9 cellular contexts compared by ENCODE assay signal in the genomic region with DNA sequence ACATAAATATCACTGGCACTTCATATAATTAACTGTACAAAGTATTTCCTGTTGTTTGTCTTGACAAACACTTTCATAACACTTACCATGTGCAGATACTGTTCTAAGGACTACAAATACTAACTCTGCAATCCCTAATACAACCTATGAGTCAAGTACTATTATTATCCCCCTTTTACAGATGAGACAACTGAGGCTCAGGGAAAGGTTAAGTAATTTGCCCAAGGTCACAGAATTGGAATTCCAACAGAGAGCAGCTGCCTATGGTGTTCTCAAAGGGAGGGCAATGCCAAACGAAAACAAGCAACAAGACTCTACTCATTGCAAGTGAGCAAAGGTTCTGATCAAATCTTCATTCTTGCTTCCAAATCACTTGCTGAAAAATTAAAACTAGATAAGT.
DNase-seq lines count a peak whose midpoint lies in the region; ATAC-seq, FAIRE-seq and TF ChIP-seq lines count a peak whose summit lies in the region.
"Had no signal": no experiment of that assay in that cellular context is flagged by ENCODE, and none has a peak within 500 bp of the region (broad histone marks: within the 10 kb centered on the region; RNA-seq: fewer than 3 reads in every experiment).

No MANE protein-coding gene starts in this region.

- no peaks in the 10 kb centered on the region for H3K27me3 Mint-ChIP-seq in Caco-2 (ENCODE audit: insufficient read depth, unreplicated experiment)
- H3K27me3 Mint-ChIP-seq in activated naive CD8-positive, alpha-beta T cell treated with anti-CD3 and anti-CD28 coated beads, Interleukin-2, amount 50 U/mL, for 24 hours, result no peaks in the 10 kb centered on the region

- no peak for DNase-seq in Caco-2
- DNase-seq in ascending aorta (ENCODE audit: low spot score in 2 of 2), result no peak
- no peak for DNase-seq in HepG2 (ENCODE audit: low spot score)
- DNase-seq in activated effector memory CD4-positive, alpha-beta T cell treated with Interleukin-2 at 50 U/mL for 16 hours, result no peak
- DNase-seq in NCI-H748 treated with DMSO at 0.1 percent for 48 hours (lab: John Stamatoyannopoulos, UW), result no peak
- no peak for DNase-seq in activated naive CD8-positive, alpha-beta T cell treated with anti-CD3 and anti-CD28 coated beads, Interleukin-2, amount 50 U/mL, for 24 hours
- DNase-seq: SHP77 had no signal

- peak overlapping the region; percentile 66 to 74 for H3K27ac ChIP-seq in ascending aorta
- peak overlapping the region; percentile 78 for H3K27ac ChIP-seq in HepG2 (ENCODE audit: extremely low read length, insufficient read depth, low read length)
- peak overlapping the region; percentile 31 for H3K27ac ChIP-seq in skeletal muscle tissue (ENCODE audit: low read depth, low read length)

- peaks cover 30% of the 10 kb centered on the region for H3K36me3 Mint-ChIP-seq in Caco-2 (ENCODE audit: insufficient read depth, unreplicated experiment)
- H3K36me3 Mint-ChIP-seq in activated naive CD8-positive, alpha-beta T cell treated with anti-CD3 and anti-CD28 coated beads, Interleukin-2, amount 50 U/mL, for 24 hours (ENCODE audit: low read depth), result no peaks in the 10 kb centered on the region

- FAIRE-seq in HepG2 (lab: Jason Lieb, UNC), result no peak

- intact Hi-C loops in Caco-2 (cut with micrococcal nuclease; ENCODE audit: unreplicated experiment), result loop anchor here (1.0 to 10.0 kb wide), 6 partner anchors 30 to 269 kb away; partner anchors contain the start of gene SLC25A26
- intact Hi-C loops in ascending aorta (cut with DNase I), result no loop called here
- intact Hi-C loops in HepG2 (cut with micrococcal nuclease; ENCODE audit: unreplicated experiment), result loop anchor here (2.0 to 5.0 kb wide), 3 partner anchors 41 to 86 kb away; partner anchors contain the start of gene MAGI1

- no peaks in the 10 kb centered on the region for H3K9me3 Mint-ChIP-seq in Caco-2 (ENCODE audit: unreplicated experiment)
- H3K9me3 Mint-ChIP-seq in activated naive CD8-positive, alpha-beta T cell treated with anti-CD3 and anti-CD28 coated beads, Interleukin-2, amount 50 U/mL, for 24 hours, result no peaks in the 10 kb centered on the region

- H4K20me1 ChIP-seq in HepG2 (ENCODE audit: insufficient read depth, low read length), result no peaks in the 10 kb centered on the region

- peak overlapping the region; percentile 66 for H3K9ac ChIP-seq in HepG2 (ENCODE audit: insufficient read depth, low read depth, low read length)
- no peak overlapping the region for H3K9ac ChIP-seq in skeletal muscle tissue (ENCODE audit: low read depth in 1 of 3, low read length in 3 of 3)

- H3K4me1 ChIP-seq in Caco-2, result peaks cover 85% of the 10 kb centered on the region
- peaks cover 0 to 39% of the 10 kb centered on the region in 2 donors for H3K4me1 ChIP-seq in ascending aorta
- peaks cover 91% of the 10 kb centered on the region for H3K4me1 ChIP-seq in HepG2 (ENCODE audit: insufficient read depth, low read length)
- H3K4me1 ChIP-seq in skeletal muscle tissue (ENCODE audit: control insufficient read depth in 3 of 3, insufficient read depth in 3 of 3, low read length in 3 of 3), result peaks cover 15 to 29% (median 26%) of the 10 kb centered on the region in 3 donors

- in situ Hi-C loops in HepG2 (cut with HindIII; ENCODE audit: extremely low pct_ligation_motif_present, low pct_unique_long_range_greater_than_20kb), result no loop called here

- WGBS in HepG2 (ENCODE audit: low lambda C conversion rate), result 59% methylated on average over 1 of the region's 1 CpG

- ATAC-seq in HepG2, result no peak
- ATAC-seq in activated naive CD8-positive, alpha-beta T cell treated with anti-CD3 and anti-CD28 coated beads, Interleukin-2, amount 50 U/mL, for 24 hours, result no peak
- no peak for ATAC-seq in HG02610 (IDR thresholded peaks at IDR 0.05; ENCODE audit: unreplicated experiment)

- H3K4me3 Mint-ChIP-seq in Caco-2 (ENCODE audit: unreplicated experiment), result peak overlapping the region; percentile 71
- H3K4me3 Mint-ChIP-seq in activated naive CD8-positive, alpha-beta T cell treated with anti-CD3 and anti-CD28 coated beads, Interleukin-2, amount 50 U/mL, for 24 hours, result no peak overlapping the region

- no peak for TF ChIP-seq EP300 in HepG2 (IDR thresholded peaks at IDR 0.05; ENCODE audit: low read depth in 2 of 2, low read length in 2 of 2)
- no peak for TF ChIP-seq EP300 in HepG2 (CRISPR knock-in tag; IDR thresholded peaks at IDR 0.05; ENCODE audit: borderline replicate concordance)

- H3K27me3 ChIP-seq in Caco-2 (replicated peaks; ENCODE audit: control insufficient read depth, insufficient read depth, low read length), result no peaks in the 10 kb centered on the region
- H3K27me3 ChIP-seq in ascending aorta, result no peaks in the 10 kb centered on the region
- H3K27me3 ChIP-seq in HepG2 (ENCODE audit: control insufficient read depth in 1 of 2, insufficient read depth in 2 of 2, low read length in 2 of 2), result no peaks in the 10 kb centered on the region
- H3K27me3 ChIP-seq in skeletal muscle tissue (ENCODE audit: control insufficient read depth in 3 of 3, insufficient read depth in 3 of 3, low read length in 3 of 3), result no peaks in the 10 kb centered on the region

- H3K79me2 ChIP-seq in HepG2 (ENCODE audit: insufficient read depth, low read length), result peaks cover 75% of the 10 kb centered on the region

- H3K36me3 ChIP-seq in Caco-2 (ENCODE audit: control insufficient read depth, insufficient read depth, low read length) (no peaks in the 10 kb centered on the region), ascending aorta (no peaks in the 10 kb centered on the region), HepG2 (replicated peaks in 1 of 2; ENCODE audit: control insufficient read depth in 1 of 2, insufficient read depth in 2 of 2, low read length in 2 of 2) (no peaks in the 10 kb centered on the region), skeletal muscle tissue (ENCODE audit: control insufficient read depth in 3 of 3, insufficient read depth in 3 of 3, low read length in 3 of 3) (no peaks in the 10 kb centered on the region)

- H3K27ac Mint-ChIP-seq in Caco-2 (ENCODE audit: unreplicated experiment), result peak overlapping the region; percentile 100
- H3K27ac Mint-ChIP-seq in activated naive CD8-positive, alpha-beta T cell treated with anti-CD3 and anti-CD28 coated beads, Interleukin-2, amount 50 U/mL, for 24 hours, result no peak overlapping the region

- peaks cover 46% of the 10 kb centered on the region for H3K4me1 Mint-ChIP-seq in Caco-2 (ENCODE audit: low read depth, unreplicated experiment)
- peaks cover 1% of the 10 kb centered on the region for H3K4me1 Mint-ChIP-seq in activated naive CD8-positive, alpha-beta T cell treated with anti-CD3 and anti-CD28 coated beads, Interleukin-2, amount 50 U/mL, for 24 hours

- CTCF ChIA-PET in Caco-2 (lab: Charles Lee), result interaction anchor here (0.5 to 1.4 kb wide), 8 partner anchors 9 to 201 kb away, joined by 3 to 21 read pairs (median 4); no protein-coding TSS in a partner anchor
- CTCF ChIA-PET in HepG2 (lab: Yijun Ruan, JAX; ENCODE audit: low intra/inter-chr PET ratio, low total read pairs), result no interaction called here

- POLR2A ChIA-PET in Caco-2 (lab: Charles Lee), result interaction anchor here (0.8 to 1.6 kb wide), 5 partner anchors 9 to 163 kb away, joined by 3 to 14 read pairs (median 7); partner anchors contain the start of gene MAGI1
- POLR2A ChIA-PET in HepG2 (lab: Yijun Ruan, JAX), result interaction anchor here (0.8 to 2.1 kb wide), 6 partner anchors 8 to 268 kb away, joined by 3 to 7 read pairs (median 3); partner anchors contain the start of gene MAGI1

- BruUV-seq in Caco-2 (replicated peaks; lab: Mats Ljungman, UMichigan), result TSS peak; percentile 22
- BruUV-seq in HepG2 (replicated peaks; lab: Mats Ljungman, UMichigan), result no TSS peak

- H3K4me3 ChIP-seq in Caco-2 (ENCODE audit: low read depth, low read length) (no peak overlapping the region), ascending aorta (peak overlapping the region in 1 of 2 donors; percentile 38), HepG2 (replicated peaks in 1 of 3; ENCODE audit: insufficient read depth in 1 of 3, low read depth in 2 of 3, low read length in 3 of 3) (peak overlapping the region; percentile 1 to 59 (median 45); a peak in 1 of 6 replicates), skeletal muscle tissue (ENCODE audit: low read length in 3 of 3) (no peak overlapping the region)

- TF ChIP-seq CTCF in Caco-2 (IDR thresholded peaks at IDR 0.05; ENCODE audit: insufficient read depth in 1 of 2, low read depth in 1 of 2, low read length in 1 of 2, severe bottlenecking in 1 of 2, unreplicated experiment in 1 of 2), result no peak
- TF ChIP-seq CTCF in ascending aorta (IDR thresholded peaks at IDR 0.05), result no peak
- no peak for TF ChIP-seq CTCF in HepG2 (CRISPR knock-in tag; IDR thresholded peaks at IDR 0.05)

- TF ChIP-seq POLR2A in HepG2 (IDR thresholded peaks at IDR 0.05; ENCODE audit: insufficient read depth in 1 of 2, low read depth in 2 of 2, low read length in 2 of 2), result no peak

- no peak for TF ChIP-seq RAD21 in HepG2 (CRISPR knock-in tag; IDR thresholded peaks at IDR 0.05)

- no peak overlapping the region for H2AFZ ChIP-seq in HepG2 (ENCODE audit: low read length)

- peak overlapping the region; percentile 84 for H3K4me2 ChIP-seq in HepG2 (ENCODE audit: low read depth, low read length)

- no peaks in the 10 kb centered on the region for H3K9me3 ChIP-seq in Caco-2
- no peaks in the 10 kb centered on the region for H3K9me3 ChIP-seq in ascending aorta
- H3K9me3 ChIP-seq in HepG2 (ENCODE audit: low read length), result no peaks in the 10 kb centered on the region
- H3K9me3 ChIP-seq in skeletal muscle tissue (ENCODE audit: control insufficient read depth in 3 of 3, low read length in 3 of 3), result no peaks in the 10 kb centered on the region

TF ChIP-seq in HepG2, 621 proteins besides CTCF, POLR2A, EP300 and RAD21 (continues in another document):
- TF ChIP-seq RBFOX2 (IDR thresholded peaks at IDR 0.05; ENCODE audit: low read depth, low read length), result 0 out of 2 replicates have a peak, but pooled peaks have one; percentile 3
- TF ChIP-seq HDAC1 (CRISPR knock-in tag; IDR thresholded peaks at IDR 0.05), result peak; percentile 4; the same call in 1 of the 2 replicates

Comparison
In these comparisons a context has a peak if more than half of its experiments do, and no peak if none do; other contexts are left out.
1. H3K4me3 ChIP-seq: peak in HepG2 (3 of 3); none in Caco-2 (single experiment) and skeletal muscle tissue (0 of 3).
2. Peak in every context shown above with its lines, with median percentiles within 50 percentile points of each other: H3K27ac ChIP-seq.